ENCODE assay signal across 11 cellular contexts in the genomic region with DNA sequence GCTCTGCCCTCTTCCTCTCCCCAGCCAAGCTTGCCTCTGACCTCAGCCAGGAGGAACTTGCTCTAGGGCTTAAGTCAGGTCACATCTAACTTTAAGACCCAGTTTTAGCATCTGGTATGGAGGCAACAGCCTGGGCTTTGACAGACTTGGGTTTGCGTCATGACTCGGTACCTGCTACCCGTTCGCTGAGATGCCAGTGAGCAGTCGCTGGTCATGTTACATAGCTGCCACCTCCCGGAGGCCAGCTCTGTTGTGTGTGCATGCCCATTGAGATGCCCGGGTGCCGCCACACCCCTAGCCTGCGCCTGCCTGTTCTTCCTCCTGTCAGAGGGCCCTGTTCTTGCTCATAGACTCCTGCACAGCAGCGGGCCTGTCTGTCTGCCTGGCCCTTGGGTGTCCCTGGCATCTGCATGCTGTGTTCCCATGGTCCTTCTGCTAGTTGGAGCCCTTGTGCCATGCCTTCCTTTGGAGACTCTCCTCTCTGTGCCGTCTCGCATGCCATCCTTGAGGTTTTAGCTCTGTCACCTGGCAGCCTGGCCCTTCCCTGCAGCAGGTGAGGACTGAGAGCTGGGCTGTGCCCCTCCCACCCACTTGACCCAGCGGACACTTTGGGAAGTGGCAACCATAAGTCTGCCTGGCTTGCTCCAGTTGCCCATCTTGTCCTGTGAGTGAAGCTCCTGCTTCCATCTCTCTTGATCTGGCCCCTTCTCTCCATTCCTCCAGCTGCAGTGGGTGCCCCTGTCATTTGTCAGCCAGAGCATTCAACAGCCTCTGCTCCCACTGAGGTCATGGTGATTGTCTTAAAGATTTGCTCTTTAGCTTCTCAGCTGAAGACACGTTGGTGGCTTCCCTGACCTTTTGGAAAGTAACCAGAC. TPM values are rescaled to one million over a fixed set of nuclear protein-coding genes. Genes with fewer than 3 reads are reported as not detected.
A peak's percentile ranks its signal among the peaks of the same experiment; 100 is the strongest.
DNase-seq lines count a peak whose midpoint lies in the region; ATAC-seq and TF ChIP-seq lines count a peak whose summit lies in the region.
"Had no signal": no experiment of that assay in that cellular context is flagged by ENCODE, and none has a peak within 500 bp of the region (broad histone marks: within the 10 kb centered on the region; RNA-seq: fewer than 3 reads in every experiment).

No MANE protein-coding gene starts in this region.

- BruUV-seq in Panc1 (replicated peaks; lab: Mats Ljungman, UMichigan): no TSS peak

- CTCF ChIA-PET in Panc1 (lab: Charles Lee): interaction anchor here (0.8 to 1.2 kb wide), 2 partner anchors 8 to 1143 kb away, joined by 3 to 10 read pairs; no protein-coding TSS in a partner anchor

- DNase-seq in GDM1 (lab: John Stamatoyannopoulos, UW): peak; percentile 29
- no peak for DNase-seq in Panc1 (ENCODE audit: low read depth, low spot score)
- DNase-seq in fibroblast of lung (ENCODE audit: low read depth in 2 of 2): no peak
- DNase-seq in posterior vena cava (ENCODE audit: low spot score): peak; percentile 70
- DNase-seq: COR-L47, NCI-H2029 treated with DMSO at 0.1 percent for 48 hours, Peyer's patch had no signal

- peak overlapping the region in 1 of 2 experiments; percentile 32; a peak in 2 of 4 replicates for H3K4me3 ChIP-seq in Panc1 (ENCODE audit: low read depth in 2 of 2, low read length in 2 of 2)
- H3K4me3 ChIP-seq in fibroblast of lung (replicated peaks in 1 of 4; ENCODE audit: control extremely low read depth in 1 of 4, insufficient read depth in 1 of 4, low read depth in 3 of 4, low read length in 4 of 4): no peak overlapping the region
- H3K4me3 ChIP-seq: Peyer's patch had no signal

- POLR2A ChIA-PET in Panc1 (lab: Charles Lee): no interaction called here

- H3K27ac ChIP-seq in Panc1 (ENCODE audit: low read length) (peak overlapping the region; percentile 100), fibroblast of lung (ENCODE audit: insufficient read depth, low read length) (no peak overlapping the region)
- H3K27ac ChIP-seq: Peyer's patch had no signal

- H3K9ac ChIP-seq in fibroblast of lung (ENCODE audit: insufficient read depth, low read length): no peak overlapping the region

- ATAC-seq in Panc1 (peak; percentile 14), HG02870 (IDR thresholded peaks at IDR 0.05; ENCODE audit: unreplicated experiment) (no peak), HG03159 (IDR thresholded peaks at IDR 0.05; ENCODE audit: unreplicated experiment) (no peak), HG02588 (IDR thresholded peaks at IDR 0.05; ENCODE audit: unreplicated experiment) (no peak)
- ATAC-seq: natural killer cell treated with Interleukin-12 subunit alpha and Interleukin-12 subunit beta and Interleukin-15 and Interleukin-18, amount 100 ng/mL, for 72 hours had no signal

- in situ Hi-C loops in Panc1 (cut with HindIII; ENCODE audit: low pct_unique_long_range_greater_than_20kb, low sequenced_read_pairs): loop anchor here (5.0 kb wide), 1 partner anchor 61 kb away; no protein-coding TSS in a partner anchor

- H3K4me1 ChIP-seq in Panc1 (ENCODE audit: control insufficient read depth, insufficient read depth, low read length) (peaks cover 99% of the 10 kb centered on the region), fibroblast of lung (ENCODE audit: control insufficient read depth, extremely low read depth, insufficient read depth, low read length) (peaks cover 46% of the 10 kb centered on the region)

- intact Hi-C loops in Panc1 (cut with micrococcal nuclease; ENCODE audit: unreplicated experiment) (loop anchor here (5.0 kb wide), 1 partner anchor 89 kb away; no protein-coding TSS in a partner anchor), posterior vena cava (cut with DNase I) (no loop called here)

- no peaks in the 10 kb centered on the region for H4K20me1 ChIP-seq in fibroblast of lung (ENCODE audit: control insufficient read depth, extremely low read depth, insufficient read depth, low read length)

- TF ChIP-seq CTCF in Panc1 (IDR thresholded peaks at IDR 0.05) (no peak), fibroblast of lung (conservative IDR thresholded peaks at IDR 0.05 in 1 of 2, IDR thresholded peaks at IDR 0.05 in 1 of 2; ENCODE audit: low read depth in 1 of 2, low read length in 2 of 2) (no peak)

- peaks cover 60% of the 10 kb centered on the region for H3K79me2 ChIP-seq in fibroblast of lung (ENCODE audit: control insufficient read depth, insufficient read depth, low read length)

- H3K36me3 ChIP-seq in Panc1 (ENCODE audit: control insufficient read depth, insufficient read depth, low read length) (no peaks in the 10 kb centered on the region), fibroblast of lung (ENCODE audit: control insufficient read depth, insufficient read depth, low read length) (no peaks in the 10 kb centered on the region)
- H3K36me3 ChIP-seq: Peyer's patch had no signal

- H3K9me3 ChIP-seq in Panc1 (ENCODE audit: control insufficient read depth, insufficient read depth, low read depth, low read length) (no peaks in the 10 kb centered on the region), fibroblast of lung (ENCODE audit: control insufficient read depth, insufficient read depth, low read depth, low read length) (no peaks in the 10 kb centered on the region)
- H3K9me3 ChIP-seq: Peyer's patch had no signal

- no peak overlapping the region for H2AFZ ChIP-seq in fibroblast of lung (ENCODE audit: low read length)

- no peaks in the 10 kb centered on the region for H3K27me3 ChIP-seq in Panc1 (ENCODE audit: control insufficient read depth, insufficient read depth, low read length)
- no peaks in the 10 kb centered on the region for H3K27me3 ChIP-seq in fibroblast of lung (ENCODE audit: control insufficient read depth, insufficient read depth, low read length)
- H3K27me3 ChIP-seq: Peyer's patch had no signal

- peak overlapping the region; percentile 38 for H3K4me2 ChIP-seq in fibroblast of lung (ENCODE audit: extremely low read depth, insufficient read depth, low read length)

RNA-seq across cellular contexts. Expression of a gene that starts 24.9 kb away (rescaled TPM):
- 107 TPM for total RNA-seq in Panc1 (2021; ENCODE audit: unreplicated experiment)
- polyA plus RNA-seq in Panc1 (2012; ENCODE audit: insufficient read length): 57.3 TPM
- 16.4 and 19.2 TPM in 2 replicates for total RNA-seq in fibroblast of lung
- 19.9 and 24.0 TPM in 2 replicates for polyA plus RNA-seq in fibroblast of lung
- 10.2 and 11.4 TPM in 2 replicates for polyA plus RNA-seq in fibroblast of lung (2012)
- polyA minus RNA-seq in fibroblast of lung (ENCODE audit: low replicate concordance): 10.2 and 14.3 TPM in 2 replicates
- total RNA-seq in posterior vena cava: 10 to 100 TPM; 28.1 to 31.3 TPM
- total RNA-seq: natural killer cell treated with Interleukin-12 subunit alpha and Interleukin-12 subunit beta and Interleukin-15 and Interleukin-18, amount 100 ng/mL, for 72 hours had no signal

Comparison
In these comparisons a context has a peak if more than half of its experiments do, and no peak if none do; other contexts are left out.
1. DNase-seq: peak in GDM1 (single experiment) and posterior vena cava (single experiment); none in Panc1 (single experiment) and fibroblast of lung (0 of 2).